Comparison of ENCODE assay signal across 25 cellular contexts in the genomic region with DNA sequence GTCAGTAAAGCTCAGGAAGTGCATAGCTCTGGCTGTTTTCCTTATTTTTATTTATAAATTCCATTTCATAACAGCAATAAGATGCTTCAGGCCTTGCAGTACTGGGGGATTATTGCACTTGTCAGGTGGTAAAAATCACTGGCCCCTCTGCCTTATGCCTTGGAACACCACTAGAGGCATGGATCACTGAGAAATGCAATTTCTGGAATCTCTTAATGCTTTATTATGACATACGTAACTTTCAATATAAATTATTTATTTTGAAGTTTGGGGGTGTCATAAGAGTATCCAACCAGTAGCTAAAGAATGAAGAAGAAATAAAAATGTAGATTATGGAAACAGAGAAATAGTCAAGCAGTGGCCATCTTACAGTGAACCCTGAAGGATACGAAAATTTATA.
"Had no signal": no experiment of that assay in that cellular context is flagged by ENCODE, and none has a peak within 500 bp of the region (broad histone marks: within the 10 kb centered on the region; RNA-seq: fewer than 3 reads in every experiment).

No MANE protein-coding gene starts in this region.

- H3K4me1 ChIP-seq: ascending aorta, pancreas, right lobe of liver, upper lobe of left lung had no signal

- DNase-seq: activated CD8-positive, alpha-beta memory T cell treated with anti-CD3 and anti-CD28 coated beads for 24 hours; activated CD8-positive, alpha-beta memory T cell treated with anti-CD3 and anti-CD28 coated beads, Interleukin-2, amount 50 U/mL, for 4 hours; activated naive CD4-positive, alpha-beta T cell; activated T-cell treated with anti-CD3 and anti-CD28 coated beads, Interleukin-2, amount 50 U/mL, for 4 hours; adrenal gland; hippocampal formation; left ventricle myocardium superior; mammary epithelial cell; pancreas; right lobe of liver; small intestine; stimulated activated CD4-positive, alpha-beta T cell treated with anti-CD3 and anti-CD28 coated beads, Interleukin-15, amount 100 ng/mL, for 24 hours; T-cell; upper lobe of left lung had no signal

- H3K9me3 Mint-ChIP-seq: activated T-helper 2 cell treated with anti-CD3 and anti-CD28 coated beads, Interferon-gamma antibody, Interleukin-2, Interleukin-4, amounts not matched to agents 10 μg/mL and 5 μg/mL and 100 μg/mL, durations not matched to agents 14 hours and 24 hours and 36 hours; central memory CD8-positive, alpha-beta T cell; stimulated activated memory B cell treated with anti-CD40 and anti-IgM and Interleukin-4, amounts not matched to agents 10 μg/mL and 1 μg/mL and 100 μg/mL, for 72 hours; WTC11 had no signal

- H3K4me3 ChIP-seq: adrenal gland, ascending aorta, coronary artery, pancreas, right lobe of liver, upper lobe of left lung had no signal

- H3K9me3 ChIP-seq: ascending aorta, pancreas, right lobe of liver, upper lobe of left lung had no signal

- H3K36me3 Mint-ChIP-seq: activated naive CD8-positive, alpha-beta T cell; natural killer cell treated with Interleukin-12 subunit alpha and Interleukin-12 subunit beta and Interleukin-15 and Interleukin-18, amount 100 ng/mL, for 72 hours; stimulated activated memory B cell treated with anti-CD40 and anti-IgM and Interleukin-4, amounts not matched to agents 10 μg/mL and 1 μg/mL and 100 μg/mL, for 72 hours; T-cell; WTC11 had no signal

- H3K36me3 ChIP-seq: adrenal gland, ascending aorta, pancreas, right lobe of liver, upper lobe of left lung had no signal

- H3K4me1 Mint-ChIP-seq: central memory CD8-positive, alpha-beta T cell; stimulated activated memory B cell treated with anti-CD40 and anti-IgM and Interleukin-4, amounts not matched to agents 10 μg/mL and 1 μg/mL and 100 μg/mL, for 72 hours; T-cell; WTC11 had no signal

- H3K27ac ChIP-seq: ascending aorta, coronary artery, epithelial cell of prostate, pancreas, right lobe of liver, upper lobe of left lung had no signal

- H3K27ac Mint-ChIP-seq: activated naive CD8-positive, alpha-beta T cell; activated T-helper 2 cell treated with anti-CD3 and anti-CD28 coated beads, Interferon-gamma antibody, Interleukin-2, Interleukin-4, amounts not matched to agents 10 μg/mL and 5 μg/mL and 100 μg/mL, durations not matched to agents 14 hours and 24 hours and 36 hours; natural killer cell treated with Interleukin-12 subunit alpha and Interleukin-12 subunit beta and Interleukin-15 and Interleukin-18, amount 100 ng/mL, for 72 hours; stimulated activated memory B cell treated with anti-CD40 and anti-IgM and Interleukin-4, amounts not matched to agents 10 μg/mL and 1 μg/mL and 100 μg/mL, for 72 hours; T-cell; T-helper 2 cell treated with Interferon-gamma antibody and Interleukin-4, amounts not matched to agents 5 μg/mL and 100 μg/mL, for 36 hours; WTC11 had no signal

- ATAC-seq: activated T-cell treated with anti-CD3 and anti-CD28 coated beads, Interleukin-2, amount 50 U/mL, for 4 hours; left ventricle myocardium superior; natural killer cell treated with Interleukin-12 subunit alpha and Interleukin-12 subunit beta and Interleukin-15 and Interleukin-18, amount 100 ng/mL, for 72 hours; pancreas; right lobe of liver; SK-N-SH treated with all-trans-retinoic acid at 6 μM for 48 hours; stimulated activated memory B cell treated with anti-CD40 and anti-IgM and Interleukin-4, amounts not matched to agents 10 μg/mL and 1 μg/mL and 100 μg/mL, for 72 hours; T-cell; WTC11 had no signal

- H3K27me3 ChIP-seq: adrenal gland, ascending aorta, pancreas, right lobe of liver, upper lobe of left lung had no signal

- H3K27me3 Mint-ChIP-seq: activated naive CD8-positive, alpha-beta T cell; central memory CD8-positive, alpha-beta T cell; natural killer cell treated with Interleukin-12 subunit alpha and Interleukin-12 subunit beta and Interleukin-15 and Interleukin-18, amount 100 ng/mL, for 72 hours; stimulated activated memory B cell treated with anti-CD40 and anti-IgM and Interleukin-4, amounts not matched to agents 10 μg/mL and 1 μg/mL and 100 μg/mL, for 72 hours; T-cell had no signal

- H3K4me3 Mint-ChIP-seq: activated naive CD8-positive, alpha-beta T cell; activated T-cell treated with anti-CD3 and anti-CD28 coated beads, Interleukin-2, amount 50 U/mL, for 4 hours; central memory CD8-positive, alpha-beta T cell; natural killer cell treated with Interleukin-12 subunit alpha and Interleukin-12 subunit beta and Interleukin-15 and Interleukin-18, amount 100 ng/mL, for 72 hours; stimulated activated memory B cell treated with anti-CD40 and anti-IgM and Interleukin-4, amounts not matched to agents 10 μg/mL and 1 μg/mL and 100 μg/mL, for 72 hours; T-cell; T-helper 2 cell treated with Interferon-gamma antibody and Interleukin-4, amounts not matched to agents 5 μg/mL and 100 μg/mL, for 36 hours; WTC11 had no signal
